Comparison of ENCODE assay signal across 8 cellular contexts in genomic region chr6:143677891-143678737, GRCh38. TPM values are rescaled to one million over a fixed set of nuclear protein-coding genes. Genes with fewer than 3 reads are reported as not detected.
DNase-seq lines count a peak whose midpoint lies in the region; ATAC-seq, FAIRE-seq and TF ChIP-seq lines count a peak whose summit lies in the region.

Gene PHACTR2 (plus strand): TSS chr6:143677965. CDS start chr6:143678164, 199 bp downstream.

- H3K4me3 Mint-ChIP-seq in naive B cell, result peak within 1 kb of the TSS; percentile 61 to 86 (median 79)

- peaks cover 40% of the 10 kb centered on the region for H3K4me1 ChIP-seq in HAP-1

- DNase-seq in AG09319 (ENCODE audit: extremely low read depth, low read depth) (peak; percentile 40), HAP-1 (ENCODE audit: low spot score in 2 of 2) (peak; percentile 25 to 58), RCC 7860 (ENCODE audit: low spot score) (peak; percentile 14), fibroblast of the aortic adventitia (ENCODE audit: low read depth) (peak; percentile 97), naive B cell (peak; percentile 7), SIG-M5 treated with dmso at 0.1 percent for 504 hours (lab: John Stamatoyannopoulos, UW; ENCODE audit: unreplicated experiment) (no peak)
- DNase-seq in activated gamma-delta T cell treated with anti-CD3 and anti-CD28 coated beads, Interleukin-2, amount 50 U/mL, for 16 hours (ENCODE audit: low read depth), result peak; percentile 33
- DNase-seq in stimulated activated naive CD4-positive, alpha-beta T cell treated with Interleukin-2 at 50 U/mL for 16 hours (lab: John Stamatoyannopoulos, UW), result peak; percentile 51

- peak; percentile 52 to 70 for ATAC-seq in naive B cell (ENCODE audit: low read depth in 2 of 2)

- H3K27ac Mint-ChIP-seq in naive B cell, result no peak within 1 kb of the TSS

- in situ Hi-C loops in HAP-1 (cut with MboI; ENCODE audit: low sequenced_read_pairs), result no loop called here

- peak within 1 kb of the TSS; percentile 40 for H3K4me3 ChIP-seq in HAP-1
- H3K4me3 ChIP-seq in fibroblast of the aortic adventitia (ENCODE audit: low read depth, low read length), result peak within 1 kb of the TSS; percentile 76

- peaks cover 4 to 20% (median 12%) of the 10 kb centered on the region in 7 donors for H3K9me3 Mint-ChIP-seq in naive B cell

- peaks cover 0 to 16% (median 5%) of the 10 kb centered on the region in 3 donors for H3K4me1 Mint-ChIP-seq in naive B cell

- H3K27me3 Mint-ChIP-seq in naive B cell, result peaks cover 24 to 55% (median 49%) of the 10 kb centered on the region in 3 donors

- FAIRE-seq in RCC 7860 (lab: Jason Lieb, UNC), result no peak

- H3K36me3 Mint-ChIP-seq in naive B cell, result peaks cover 5 to 13% of the 10 kb centered on the region in 2 donors

- H3K36me3 ChIP-seq in HAP-1 (replicated peaks), result no peaks in the 10 kb centered on the region

- TF ChIP-seq CTCF in AG09319 (IDR thresholded peaks at IDR 0.05; ENCODE audit: low read depth, low read length) (no peak), fibroblast of the aortic adventitia (IDR thresholded peaks at IDR 0.05; ENCODE audit: insufficient read depth, low read length) (no peak)

- peaks cover 22% of the 10 kb centered on the region for H3K27me3 ChIP-seq in HAP-1 (ENCODE audit: low read depth)

- H3K9me3 ChIP-seq in HAP-1, result no peaks in the 10 kb centered on the region; the same call in 1 of the 2 replicates

RNA-seq across cellular contexts. Expression of gene PHACTR2, which starts in this region (rescaled TPM):
- total RNA-seq in fibroblast of the aortic adventitia (ENCODE audit: low replicate concordance), result 25.8 and 74.7 TPM in 2 replicates
- 1 to 10 TPM in 5 of 6 donors, under 1 TPM in 1; 0.05 to 3.5 (median 1.5) TPM for polyA plus RNA-seq in naive B cell (ENCODE audit: low read depth in 6 of 6)
